Comparison of ENCODE assay signal across 6 cellular contexts in genomic region chr19:45499196-45500180, GRCh38. TPM values are rescaled to one million over a fixed set of nuclear protein-coding genes. Genes with fewer than 3 reads are reported as not detected.
DNase-seq lines count a peak whose midpoint lies in the region; TF ChIP-seq lines count a peak whose summit lies in the region.

No MANE protein-coding gene starts in this region.

- H3K27me3 Mint-ChIP-seq in CD14-positive monocyte (ENCODE audit: low read depth in 3 of 3) (peaks cover 36 to 62% (median 52%) of the 10 kb centered on the region in 3 donors), nephron progenitor cell (ENCODE audit: low read depth, poor library complexity) (peaks cover 72% of the 10 kb centered on the region)

- H3K4me3 Mint-ChIP-seq in CD14-positive monocyte (peak overlapping the region; percentile 45 to 88), nephron progenitor cell (peak overlapping the region; percentile 2)

- H3K27ac ChIP-seq in ascending aorta = no peak overlapping the region

- peak overlapping the region; percentile 37 to 39 for H3K4me3 ChIP-seq in ascending aorta

- in situ Hi-C loops in G401 (cut with HindIII; ENCODE audit: low sequenced_read_pairs) = no loop called here

- H3K27ac Mint-ChIP-seq in CD14-positive monocyte (peak overlapping the region in 1 of 7 donors; percentile 59), nephron progenitor cell (no peak overlapping the region)

- peaks cover 8 to 17% of the 10 kb centered on the region in 2 donors for H3K4me1 ChIP-seq in ascending aorta

- H3K9me3 Mint-ChIP-seq in CD14-positive monocyte (peaks cover 5 to 15% (median 10%) of the 10 kb centered on the region in 7 donors), nephron progenitor cell (no peaks in the 10 kb centered on the region)

- TF ChIP-seq CTCF in CD14-positive monocyte (IDR thresholded peaks at IDR 0.05) (no peak), ascending aorta (IDR thresholded peaks at IDR 0.05) (no peak), nephron progenitor cell (IDR thresholded peaks at IDR 0.05) (no peak)

- peaks cover 14 to 15% of the 10 kb centered on the region in 2 donors for H3K36me3 Mint-ChIP-seq in CD14-positive monocyte
- H3K36me3 Mint-ChIP-seq in nephron progenitor cell (ENCODE audit: low read depth) = no peaks in the 10 kb centered on the region

- H3K27me3 ChIP-seq in ascending aorta = peaks cover 18% of the 10 kb centered on the region

- H3K36me3 ChIP-seq in ascending aorta = no peaks in the 10 kb centered on the region

- DNase-seq in CD14-positive monocyte (ENCODE audit: low spot score) = no peak
- peak; percentile 44 to 50 for DNase-seq in NCI-H187 (lab: John Stamatoyannopoulos, UW)
- DNase-seq in ascending aorta (ENCODE audit: low spot score in 2 of 2) = no peak
- peak; percentile 74 for DNase-seq in nephron progenitor cell
- no peak for DNase-seq in KG1 (lab: John Stamatoyannopoulos, UW)
- DNase-seq in G401 (ENCODE audit: low spot score) = no peak

- intact Hi-C loops in CD14-positive monocyte (cut with micrococcal nuclease) (loop anchor here in 1 of 2 donors (10.0 kb wide), 1 partner anchor 185 kb away; no protein-coding TSS in a partner anchor), ascending aorta (cut with DNase I) (loop anchor here (1.0 to 10.0 kb wide), 2 partner anchors 15 to 245 kb away; partner anchors contain the start of gene MARK4)

- H3K4me1 Mint-ChIP-seq in CD14-positive monocyte (peaks cover 59% of the 10 kb centered on the region), nephron progenitor cell (peaks cover 41% of the 10 kb centered on the region)

- H3K9me3 ChIP-seq in ascending aorta = no peaks in the 10 kb centered on the region

RNA-seq across cellular contexts. Expression of gene PPM1N, which starts 1.2 kb away (rescaled TPM):
- polyA plus RNA-seq in CD14-positive monocyte = 1 to 10 TPM; 1.3 to 2.7 TPM
- total RNA-seq in ascending aorta = 2.2 TPM
- total RNA-seq in G401 (2014; rRNA removed; shearing (Covaris generic)) = 3.3 and 4.2 TPM in 2 replicates

RNA-seq across cellular contexts. Expression of gene RTN2, which starts 2.6 kb away (rescaled TPM):
- polyA plus RNA-seq in CD14-positive monocyte = 1 to 10 TPM; 1.5 to 2.7 TPM
- 37.1 TPM for total RNA-seq in ascending aorta
- total RNA-seq in G401 (2014; rRNA removed; shearing (Covaris generic)) = 17.0 and 22.0 TPM in 2 replicates

RNA-seq across cellular contexts. Expression of gene VASP, which starts 7.8 kb away (rescaled TPM):
- polyA plus RNA-seq in CD14-positive monocyte = 100 to 1,000 TPM; 132 to 144 TPM
- total RNA-seq in ascending aorta = 110 TPM
- total RNA-seq in G401 (2014; rRNA removed; shearing (Covaris generic)) = 106 and 122 TPM in 2 replicates

RNA-seq across cellular contexts. Expression of gene FOSB, which starts 31.7 kb away (rescaled TPM):
- polyA plus RNA-seq in CD14-positive monocyte = 10 to 100 TPM; 27.3 to 28.2 TPM
- total RNA-seq in ascending aorta = 511 TPM
- total RNA-seq in G401 (2014; rRNA removed; shearing (Covaris generic)) = 0.31 and 1.5 TPM in 2 replicates

Comparison
In these comparisons a context has a peak if more than half of its experiments do, and no peak if none do; other contexts are left out.
1. DNase-seq: peak in NCI-H187 (2 of 2) and nephron progenitor cell (single experiment); none in CD14-positive monocyte (single experiment), ascending aorta (0 of 2), KG1 (single experiment) and G401 (single experiment).